In the genomic region with DNA sequence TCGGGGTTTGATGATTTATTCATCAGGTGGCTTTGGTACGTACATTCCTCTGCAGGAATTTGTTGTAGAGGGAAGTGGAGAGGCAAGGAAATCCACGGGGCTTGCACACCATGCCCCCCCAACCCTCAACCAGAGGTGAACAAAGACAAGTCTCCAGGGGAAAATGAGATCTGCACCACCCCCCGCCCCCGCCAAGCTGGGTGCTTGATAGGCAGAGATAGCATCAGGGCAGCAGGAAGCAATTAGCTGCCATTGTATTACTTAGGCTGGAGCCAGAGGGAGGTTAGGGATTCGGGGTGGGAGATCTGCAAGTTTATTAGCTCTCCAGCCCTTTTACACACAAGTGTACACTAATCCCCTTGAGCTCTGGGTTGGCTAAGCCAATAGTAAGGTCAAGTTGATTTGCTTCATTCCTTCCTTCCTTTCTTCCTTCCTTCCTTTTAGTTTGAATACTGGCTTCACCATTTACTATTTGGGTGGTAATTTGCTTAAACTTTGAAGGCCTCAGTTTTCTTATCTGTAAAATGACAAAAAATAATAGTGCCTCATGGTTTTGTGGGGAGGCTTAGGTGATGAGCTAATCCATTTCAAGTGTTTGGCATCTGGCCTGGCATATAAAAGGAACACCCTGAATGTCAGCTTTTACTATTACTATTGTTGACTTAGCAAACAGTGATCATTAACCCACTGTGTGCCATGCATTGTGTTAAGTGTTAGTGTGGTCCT, we compare ENCODE assay signal across 13 cellular contexts. TPM values are rescaled to one million over a fixed set of nuclear protein-coding genes. Genes with fewer than 3 reads are reported as not detected.
A peak's percentile ranks its signal among the peaks of the same experiment; 100 is the strongest.
DNase-seq lines count a peak whose midpoint lies in the region; ATAC-seq and TF ChIP-seq lines count a peak whose summit lies in the region.
"Had no signal": no experiment of that assay in that cellular context is flagged by ENCODE, and none has a peak within 500 bp of the region (broad histone marks: within the 10 kb centered on the region; RNA-seq: fewer than 3 reads in every experiment).

No MANE protein-coding gene starts in this region.

- no peak for TF ChIP-seq CTCF in progenitor cell of endocrine pancreas (IDR thresholded peaks at IDR 0.05; ENCODE audit: unreplicated experiment)

- no peak for ATAC-seq in GM21360 (IDR thresholded peaks at IDR 0.05; ENCODE audit: unreplicated experiment)
- ATAC-seq: naive thymus-derived CD4-positive, alpha-beta T cell had no signal

- H3K27ac Mint-ChIP-seq in progenitor cell of endocrine pancreas = peak overlapping the region; percentile 67
- H3K27ac Mint-ChIP-seq: activated CD4-positive, alpha-beta T cell treated with anti-CD3 and anti-CD28 coated beads, Interleukin-2, amount 10 ng/mL, durations not matched to agents 24 days and 14 days; activated naive CD4-positive, alpha-beta T cell treated with anti-CD3 and anti-CD28 coated beads, Interleukin-2, amount 50 U/mL, for 24 hours; naive thymus-derived CD4-positive, alpha-beta T cell had no signal

- H3K9me3 Mint-ChIP-seq in progenitor cell of endocrine pancreas (ENCODE audit: low read depth) = no peaks in the 10 kb centered on the region
- H3K9me3 Mint-ChIP-seq: activated CD4-positive, alpha-beta T cell treated with anti-CD3 and anti-CD28 coated beads, Interleukin-2, amount 10 ng/mL, durations not matched to agents 24 days and 14 days; activated naive CD4-positive, alpha-beta T cell treated with anti-CD3 and anti-CD28 coated beads, Interleukin-2, amount 50 U/mL, for 24 hours had no signal

- H3K4me1 Mint-ChIP-seq in progenitor cell of endocrine pancreas (ENCODE audit: low read depth) = peaks cover 18% of the 10 kb centered on the region

- peaks cover 4% of the 10 kb centered on the region for H3K27me3 Mint-ChIP-seq in progenitor cell of endocrine pancreas
- H3K27me3 Mint-ChIP-seq: activated CD4-positive, alpha-beta T cell treated with anti-CD3 and anti-CD28 coated beads, Interleukin-2, amount 10 ng/mL, durations not matched to agents 24 days and 14 days; activated naive CD4-positive, alpha-beta T cell treated with anti-CD3 and anti-CD28 coated beads, Interleukin-2, amount 50 U/mL, for 24 hours had no signal

- no peak overlapping the region for H3K4me3 Mint-ChIP-seq in progenitor cell of endocrine pancreas (ENCODE audit: low read depth)
- H3K4me3 Mint-ChIP-seq: activated CD4-positive, alpha-beta T cell treated with anti-CD3 and anti-CD28 coated beads, Interleukin-2, amount 10 ng/mL, durations not matched to agents 24 days and 14 days; activated naive CD4-positive, alpha-beta T cell treated with anti-CD3 and anti-CD28 coated beads, Interleukin-2, amount 50 U/mL, for 24 hours; naive thymus-derived CD4-positive, alpha-beta T cell had no signal

- H3K36me3 Mint-ChIP-seq in progenitor cell of endocrine pancreas (ENCODE audit: insufficient read depth) = no peaks in the 10 kb centered on the region
- H3K36me3 Mint-ChIP-seq: activated naive CD4-positive, alpha-beta T cell treated with anti-CD3 and anti-CD28 coated beads, Interleukin-2, amount 50 U/mL, for 24 hours; naive thymus-derived CD4-positive, alpha-beta T cell had no signal

- DNase-seq in NCI-H1417 (lab: John Stamatoyannopoulos, UW) (peak in 2 of 3 experiments; percentile 5 to 59), NCI-H1417 treated with DMSO at 0.1 percent for 48 hours (lab: John Stamatoyannopoulos, UW) (no peak), NCI-H510A (lab: John Stamatoyannopoulos, UW) (peak; percentile 29), dermis blood vessel endothelial cell (peak; percentile 63), progenitor cell of endocrine pancreas (ENCODE audit: low spot score, unreplicated experiment) (no peak), NCI-H446 treated with DMSO at 0.1 percent for 48 hours (lab: John Stamatoyannopoulos, UW) (no peak)
- DNase-seq in stimulated activated CD8-positive, alpha-beta memory T cell treated with anti-CD3 and anti-CD28 coated beads, Interleukin-4, amount 100 ng/mL, for 48 hours = no peak
- DNase-seq: 8988T; activated CD4-positive, alpha-beta T cell treated with anti-CD3 and anti-CD28 coated beads, Interleukin-2, amount 10 ng/mL, durations not matched to agents 24 days and 14 days; naive thymus-derived CD4-positive, alpha-beta T cell; NCI-H1694 had no signal

RNA-seq across cellular contexts. Expression of gene SPRY4, which starts 34.1 kb away (rescaled TPM):
- total RNA-seq in dermis blood vessel endothelial cell = 5.5 and 11.9 TPM in 2 replicates
- total RNA-seq in progenitor cell of endocrine pancreas = 14.8 and 19.4 TPM in 2 replicates

Comparison
In these comparisons a context has a peak if more than half of its experiments do, and no peak if none do; other contexts are left out.
1. DNase-seq: peak in NCI-H1417 (2 of 3), NCI-H510A (single experiment) and dermis blood vessel endothelial cell (single experiment); none in NCI-H1417 treated with DMSO at 0.1 percent for 48 hours (single experiment), progenitor cell of endocrine pancreas (single experiment), NCI-H446 treated with DMSO at 0.1 percent for 48 hours (single experiment) and stimulated activated CD8-positive, alpha-beta memory T cell treated with anti-CD3 and anti-CD28 coated beads, Interleukin-4, amount 100 ng/mL, for 48 hours (single experiment).